Comparison of ENCODE assay signal across 17 cellular contexts in the genomic region with DNA sequence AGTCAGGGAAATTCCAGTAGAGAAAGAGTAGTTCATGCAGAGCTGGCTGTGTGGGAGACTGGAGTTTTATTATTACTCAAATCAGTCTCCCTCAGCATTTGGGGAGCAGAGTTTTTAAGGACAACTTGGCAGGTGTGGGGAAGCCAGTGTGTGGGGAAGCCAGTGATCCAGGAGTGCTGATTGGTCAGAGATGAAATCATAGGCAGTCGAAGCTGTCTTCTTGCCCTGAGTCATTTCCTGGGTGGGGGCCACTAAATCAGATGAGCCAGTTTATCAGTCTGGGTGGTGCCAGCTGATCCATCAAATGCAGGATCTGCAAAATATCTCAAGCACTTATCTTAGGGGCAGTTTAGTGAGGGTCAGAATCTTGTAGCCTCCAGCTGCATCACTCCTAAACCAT.
DNase-seq lines count a peak whose midpoint lies in the region; ATAC-seq, FAIRE-seq and TF ChIP-seq lines count a peak whose summit lies in the region.
"Had no signal": no experiment of that assay in that cellular context is flagged by ENCODE, and none has a peak within 500 bp of the region (broad histone marks: within the 10 kb centered on the region; RNA-seq: fewer than 3 reads in every experiment).

No MANE protein-coding gene starts in this region.

- no peak overlapping the region for H3K27ac Mint-ChIP-seq in activated naive CD4-positive, alpha-beta T cell treated with anti-CD3 and anti-CD28 coated beads, Interleukin-2, amount 50 U/mL, for 72 hours
- H3K27ac Mint-ChIP-seq: CD4-positive, alpha-beta memory T cell had no signal

- H3K9me3 Mint-ChIP-seq in activated naive CD4-positive, alpha-beta T cell treated with anti-CD3 and anti-CD28 coated beads, Interleukin-2, amount 50 U/mL, for 72 hours, result no peaks in the 10 kb centered on the region

- H3K4me3 ChIP-seq in MG63, result no peak overlapping the region
- H3K4me3 ChIP-seq: A549 had no signal

- no peaks in the 10 kb centered on the region for H3K9me3 ChIP-seq in MG63
- H3K9me3 ChIP-seq: A549, BE2C had no signal

- H3K36me3 ChIP-seq in MG63, result no peaks in the 10 kb centered on the region
- H3K36me3 ChIP-seq: BE2C had no signal

- no peaks in the 10 kb centered on the region for H3K27me3 ChIP-seq in MG63
- H3K27me3 ChIP-seq: BE2C had no signal

- ATAC-seq in activated naive CD4-positive, alpha-beta T cell treated with anti-CD3 and anti-CD28 coated beads, Interleukin-2, amount 50 U/mL, for 72 hours, result peak; percentile 34 to 47
- ATAC-seq: A549, HCT116 had no signal

- DNase-seq in activated naive CD4-positive, alpha-beta T cell treated with anti-CD3 and anti-CD28 coated beads, Interleukin-2, amount 50 U/mL, for 72 hours (ENCODE audit: low spot score in 2 of 2), result no peak
- no peak for DNase-seq in activated naive CD4-positive, alpha-beta T cell treated with anti-CD3 and anti-CD28 coated beads, Interleukin-2, amount 50 U/mL, for 16 hours
- DNase-seq in H54 (ENCODE audit: insufficient read length, low spot score) (no peak), MG63 (peak; percentile 36), kidney tubule cell (ENCODE audit: low spot score) (peak; percentile 42), DMS114 treated with DMSO at 0.1 percent for 48 hours (lab: John Stamatoyannopoulos, UW; ENCODE audit: unreplicated experiment) (no peak)
- no peak for DNase-seq in central memory CD4-positive, alpha-beta T cell
- DNase-seq: BE2C; CD4-positive, alpha-beta memory T cell; DMS153; DMS79 treated with DMSO at 0.1 percent for 48 hours; EL; IMR-90 had no signal

- H3K36me3 Mint-ChIP-seq in activated naive CD4-positive, alpha-beta T cell treated with anti-CD3 and anti-CD28 coated beads, Interleukin-2, amount 50 U/mL, for 72 hours, result no peaks in the 10 kb centered on the region
- H3K36me3 Mint-ChIP-seq: CD4-positive, alpha-beta memory T cell had no signal

- TF ChIP-seq POLR2A in H54 (IDR thresholded peaks at IDR 0.05; ENCODE audit: low read depth, low read length), result no peak

- peak; percentile 83 for FAIRE-seq in H54 (lab: Jason Lieb, UNC)
- FAIRE-seq: A549, G401.6, GM12891 had no signal

Comparison
In these comparisons a context has a peak if more than half of its experiments do, and no peak if none do; other contexts are left out.
1. DNase-seq: peak in MG63 (single experiment) and kidney tubule cell (single experiment); none in activated naive CD4-positive, alpha-beta T cell treated with anti-CD3 and anti-CD28 coated beads, Interleukin-2, amount 50 U/mL, for 72 hours (0 of 2), activated naive CD4-positive, alpha-beta T cell treated with anti-CD3 and anti-CD28 coated beads, Interleukin-2, amount 50 U/mL, for 16 hours (single experiment), H54 (single experiment), central memory CD4-positive, alpha-beta T cell (single experiment) and DMS114 treated with DMSO at 0.1 percent for 48 hours (single experiment).